In the genomic region with DNA sequence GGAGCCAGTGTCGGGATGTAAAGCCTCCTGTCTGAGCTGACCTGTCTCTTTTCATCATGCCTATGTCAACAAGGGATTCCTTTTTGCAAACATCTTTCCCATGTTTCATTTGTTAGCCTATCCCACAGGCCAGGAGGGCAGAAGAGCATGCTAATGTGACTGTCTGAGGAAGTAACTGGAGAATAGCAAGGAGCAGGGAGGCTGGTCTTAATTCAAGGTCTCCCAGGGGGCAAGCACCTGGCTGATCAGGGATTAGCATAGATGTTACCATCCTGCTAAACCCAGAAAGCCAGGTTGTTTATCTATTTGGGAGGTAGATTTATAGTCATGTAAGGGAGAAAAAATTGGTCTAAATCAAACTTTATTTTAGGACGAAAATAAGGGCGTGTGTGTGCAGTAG, we compare ENCODE assay signal across 19 cellular contexts. TPM values are rescaled to one million over a fixed set of nuclear protein-coding genes. Genes with fewer than 3 reads are reported as not detected.
"Had no signal": no experiment of that assay in that cellular context is flagged by ENCODE, and none has a peak within 500 bp of the region (broad histone marks: within the 10 kb centered on the region; RNA-seq: fewer than 3 reads in every experiment).

No MANE protein-coding gene starts in this region.

- H3K27ac Mint-ChIP-seq: activated B cell treated with CpG ODN at 0.5 μM for 24 hours; activated CD4-positive, alpha-beta memory T cell treated with anti-CD3 and anti-CD28 coated beads, Interleukin-2, amount 10 ng/mL, durations not matched to agents 7 days and 5 days; activated CD8-positive, alpha-beta memory T cell treated with anti-CD3 and anti-CD28 coated beads, Interleukin-2, amount 10 ng/mL, durations not matched to agents 7 days and 5 days; activated naive CD8-positive, alpha-beta T cell treated with anti-CD3 and anti-CD28 coated beads, Interleukin-2, amount 10 ng/mL, durations not matched to agents 7 days and 5 days; effector memory CD8-positive, alpha-beta T cell; nephron had no signal

- H3K9me3 Mint-ChIP-seq: activated B cell treated with CpG ODN at 0.5 μM for 24 hours; activated CD4-positive, alpha-beta memory T cell treated with anti-CD3 and anti-CD28 coated beads, Interleukin-2, amount 10 ng/mL, durations not matched to agents 7 days and 5 days; activated naive CD8-positive, alpha-beta T cell treated with anti-CD3 and anti-CD28 coated beads, Interleukin-2, amount 10 ng/mL, durations not matched to agents 7 days and 5 days; effector memory CD8-positive, alpha-beta T cell; nephron had no signal

- H3K4me3 Mint-ChIP-seq: activated B cell treated with CpG ODN at 0.5 μM for 24 hours; activated CD4-positive, alpha-beta memory T cell treated with anti-CD3 and anti-CD28 coated beads, Interleukin-2, amount 10 ng/mL, durations not matched to agents 7 days and 5 days; activated CD8-positive, alpha-beta memory T cell treated with anti-CD3 and anti-CD28 coated beads, Interleukin-2, amount 10 ng/mL, durations not matched to agents 7 days and 5 days; activated naive CD8-positive, alpha-beta T cell treated with anti-CD3 and anti-CD28 coated beads, Interleukin-2, amount 10 ng/mL, durations not matched to agents 7 days and 5 days; effector memory CD8-positive, alpha-beta T cell; nephron had no signal

- H3K4me1 Mint-ChIP-seq: activated B cell treated with CpG ODN at 0.5 μM for 24 hours; activated CD4-positive, alpha-beta memory T cell treated with anti-CD3 and anti-CD28 coated beads, Interleukin-2, amount 10 ng/mL, durations not matched to agents 7 days and 5 days; activated CD8-positive, alpha-beta memory T cell treated with anti-CD3 and anti-CD28 coated beads, Interleukin-2, amount 10 ng/mL, durations not matched to agents 7 days and 5 days; activated naive CD8-positive, alpha-beta T cell treated with anti-CD3 and anti-CD28 coated beads, Interleukin-2, amount 10 ng/mL, durations not matched to agents 7 days and 5 days had no signal

- H3K4me3 ChIP-seq: cardiac muscle cell, lung, upper lobe of right lung had no signal

- ATAC-seq: activated CD8-positive, alpha-beta memory T cell treated with anti-CD3 and anti-CD28 coated beads, Interleukin-2, amount 10 ng/mL, durations not matched to agents 7 days and 5 days; effector memory CD8-positive, alpha-beta T cell; left colon; upper lobe of right lung had no signal

- DNase-seq: activated B cell treated with CpG ODN at 0.5 μM for 24 hours; activated CD4-positive, alpha-beta memory T cell treated with anti-CD3 and anti-CD28 coated beads, Interleukin-2, amount 10 ng/mL, durations not matched to agents 7 days and 5 days; activated CD4-positive, alpha-beta T cell treated with anti-CD3 and anti-CD28 coated beads for 4 hours; activated CD8-positive, alpha-beta memory T cell treated with anti-CD3 and anti-CD28 coated beads, Interleukin-2, amount 10 ng/mL, durations not matched to agents 7 days and 5 days; activated naive CD4-positive, alpha-beta T cell; activated naive CD8-positive, alpha-beta T cell treated with anti-CD3 and anti-CD28 coated beads, Interleukin-2, amount 10 ng/mL, durations not matched to agents 7 days and 5 days; amygdala; effector memory CD8-positive, alpha-beta T cell; islet precursor cell; left colon; midbrain; nucleus accumbens; stimulated activated CD4-positive, alpha-beta T cell treated with anti-CD3 and anti-CD28 coated beads, Interleukin-1b, Interleukin-23, amount 100 ng/mL, for 48 hours; stimulated activated CD8-positive, alpha-beta memory T cell treated with anti-CD3 and anti-CD28 coated beads, Interleukin-4, amount 100 ng/mL, for 48 hours; stimulated activated naive CD4-positive, alpha-beta T cell; upper lobe of right lung had no signal

- H3K36me3 Mint-ChIP-seq: activated CD8-positive, alpha-beta memory T cell treated with anti-CD3 and anti-CD28 coated beads, Interleukin-2, amount 10 ng/mL, durations not matched to agents 7 days and 5 days; activated naive CD8-positive, alpha-beta T cell treated with anti-CD3 and anti-CD28 coated beads, Interleukin-2, amount 10 ng/mL, durations not matched to agents 7 days and 5 days had no signal

RNA-seq across cellular contexts. Expression of a gene that starts 36.8 kb away (rescaled TPM):
- total RNA-seq: activated naive CD8-positive, alpha-beta T cell treated with anti-CD3 and anti-CD28 coated beads, Interleukin-2, amount 10 ng/mL, durations not matched to agents 7 days and 5 days had no signal
